Comparison of ENCODE assay signal across 1 cellular context in genomic region chr5:146447734-146448380, GRCh38.
TF ChIP-seq lines count a peak whose summit lies in the region.

No MANE protein-coding gene starts in this region.

TF ChIP-seq in HepG2, 621 proteins besides CTCF, POLR2A, EP300 and RAD21 (continued from another document and continues in another):
- TF ChIP-seq PRDM10 (CRISPR knock-in tag; IDR thresholded peaks at IDR 0.05; ENCODE audit: low read depth) (no peak), MEF2D (CRISPR knock-in tag; IDR thresholded peaks at IDR 0.05) (no peak), PPARG (CRISPR knock-in tag; conservative IDR thresholded peaks at IDR 0.05) (no peak), ZNF749 (CRISPR knock-in tag; IDR thresholded peaks at IDR 0.05; ENCODE audit: borderline replicate concordance) (0 out of 2 replicates have a peak, but pooled peaks have one; percentile 10), ZNF124 (CRISPR knock-in tag; IDR thresholded peaks at IDR 0.05) (no peak; the same call in 1 of the 2 replicates), ZNF746 (CRISPR knock-in tag; IDR thresholded peaks at IDR 0.05) (no peak), ZNF207 (IDR thresholded peaks at IDR 0.05; ENCODE audit: borderline replicate concordance) (no peak), ZNF839 (CRISPR knock-in tag; IDR thresholded peaks at IDR 0.05; ENCODE audit: borderline replicate concordance) (no peak), AGO2 (optimal IDR thresholded peaks at IDR 0.05; ENCODE audit: low read depth, low read length) (peak; percentile 26), CEBPB (IDR thresholded peaks at IDR 0.05; ENCODE audit: borderline replicate concordance, low read depth, low read length) (no peak), PITX1 (CRISPR knock-in tag; IDR thresholded peaks at IDR 0.05) (no peak), NONO (IDR thresholded peaks at IDR 0.05) (no peak), NONO (CRISPR knock-in tag; conservative IDR thresholded peaks at IDR 0.05) (no peak), PBX2 (CRISPR knock-in tag; IDR thresholded peaks at IDR 0.05) (no peak), ARNTL (CRISPR knock-in tag; IDR thresholded peaks at IDR 0.05) (no peak), HOXA9 (CRISPR knock-in tag; IDR thresholded peaks at IDR 0.05; ENCODE audit: borderline replicate concordance) (no peak), MLXIP (CRISPR knock-in tag; IDR thresholded peaks at IDR 0.05; ENCODE audit: borderline replicate concordance) (no peak), PHF5A (CRISPR knock-in tag; IDR thresholded peaks at IDR 0.05; ENCODE audit: low read depth, unreplicated experiment) (no peak), ZNF296 (CRISPR knock-in tag; conservative IDR thresholded peaks at IDR 0.05) (no peak), ZNF615 (CRISPR knock-in tag; IDR thresholded peaks at IDR 0.05; ENCODE audit: borderline replicate concordance) (no peak), TBX3 (IDR thresholded peaks at IDR 0.05; ENCODE audit: borderline replicate concordance) (no peak), ZHX2 (IDR thresholded peaks at IDR 0.05; ENCODE audit: low read depth) (no peak), ZHX2 (CRISPR knock-in tag; IDR thresholded peaks at IDR 0.05; ENCODE audit: borderline replicate concordance) (peak; percentile 83; the same call in 1 of the 2 replicates), MEIS2 (CRISPR knock-in tag; IDR thresholded peaks at IDR 0.05) (no peak), CHD4 (IDR thresholded peaks at IDR 0.05; ENCODE audit: borderline replicate concordance, low read length) (no peak), PHF8 (CRISPR knock-in tag; IDR thresholded peaks at IDR 0.05) (no peak), ZNF329 (CRISPR knock-in tag; IDR thresholded peaks at IDR 0.05; ENCODE audit: low read depth) (0 out of 2 replicates have a peak, but pooled peaks have one; percentile 27), ZNF605 (CRISPR knock-in tag; IDR thresholded peaks at IDR 0.05) (0 out of 2 replicates have a peak, but pooled peaks have one; percentile 39), GPN1 (CRISPR knock-in tag; IDR thresholded peaks at IDR 0.05; ENCODE audit: borderline replicate concordance) (no peak), U2AF2 (IDR thresholded peaks at IDR 0.05; ENCODE audit: low read depth, low read length) (no peak), THYN1 (CRISPR knock-in tag; IDR thresholded peaks at IDR 0.05; ENCODE audit: borderline replicate concordance, low read depth) (no peak), ZNF367 (CRISPR knock-in tag; IDR thresholded peaks at IDR 0.05; ENCODE audit: borderline replicate concordance) (0 out of 2 replicates have a peak, but pooled peaks have one; percentile 11), MAF1 (CRISPR knock-in tag; IDR thresholded peaks at IDR 0.05; ENCODE audit: borderline replicate concordance) (no peak), MIER3 (CRISPR knock-in tag; IDR thresholded peaks at IDR 0.05; ENCODE audit: borderline replicate concordance) (no peak), KDM3A (CRISPR knock-in tag; IDR thresholded peaks at IDR 0.05; ENCODE audit: low read depth) (no peak), UBTF (CRISPR knock-in tag; IDR thresholded peaks at IDR 0.05) (no peak), SPEN (CRISPR knock-in tag; IDR thresholded peaks at IDR 0.05; ENCODE audit: low read depth) (no peak; the same call in 1 of the 2 replicates), ZNF549 (CRISPR knock-in tag; IDR thresholded peaks at IDR 0.05) (0 out of 2 replicates have a peak, but pooled peaks have one; percentile 10), RNF2 (conservative IDR thresholded peaks at IDR 0.05; ENCODE audit: low read depth) (no peak), ZNF547 (CRISPR knock-in tag; IDR thresholded peaks at IDR 0.05) (no peak), ELF1 (CRISPR knock-in tag; IDR thresholded peaks at IDR 0.05) (0 out of 2 replicates have a peak, but pooled peaks have one; percentile 22), ZNF563 (CRISPR knock-in tag; IDR thresholded peaks at IDR 0.05) (no peak), SMYD3 (CRISPR knock-in tag; IDR thresholded peaks at IDR 0.05) (no peak)
